ENCODE assay signal across 8 cellular contexts in the genomic region with DNA sequence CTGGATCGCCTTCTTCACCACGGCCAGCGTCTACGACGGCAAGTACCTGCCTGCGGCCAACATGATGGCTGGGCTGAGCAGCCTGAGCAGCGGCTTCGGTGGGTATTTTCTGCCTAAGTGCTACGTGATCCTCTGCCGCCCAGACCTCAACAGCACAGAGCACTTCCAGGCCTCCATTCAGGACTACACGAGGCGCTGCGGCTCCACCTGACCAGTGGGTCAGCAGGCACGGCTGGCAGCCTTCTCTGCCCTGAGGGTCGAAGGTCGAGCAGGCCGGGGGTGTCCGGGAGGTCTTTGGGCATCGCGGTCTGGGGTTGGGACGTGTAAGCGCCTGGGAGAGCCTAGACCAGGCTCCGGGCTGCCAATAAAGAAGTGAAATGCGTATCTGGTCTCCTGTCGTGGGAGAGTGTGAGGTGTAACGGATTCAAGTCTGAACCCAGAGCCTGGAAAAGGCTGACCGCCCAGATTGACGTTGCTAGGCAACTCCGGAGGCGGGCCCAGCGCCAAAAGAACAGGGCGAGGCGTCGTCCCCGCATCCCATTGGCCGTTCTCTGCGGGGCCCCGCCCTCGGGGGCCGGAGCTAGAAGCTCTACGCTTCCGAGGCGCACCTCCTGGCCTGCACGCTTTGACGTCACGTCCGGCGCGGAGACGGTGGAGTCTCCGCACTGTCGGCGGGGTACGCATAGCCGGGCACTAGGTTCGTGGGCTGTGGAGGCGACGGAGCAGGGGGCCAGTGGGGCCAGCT. TPM values are rescaled to one million over a fixed set of nuclear protein-coding genes. Genes with fewer than 3 reads are reported as not detected.
DNase-seq lines count a peak whose midpoint lies in the region; ATAC-seq, FAIRE-seq and TF ChIP-seq lines count a peak whose summit lies in the region.

ZBTB48 (plus strand) TSS at position 621 of the 745 bp plus-strand sequence. CDS start 616 bp downstream, outside the sequence.

- POLR2A ChIA-PET in AG04449 (lab: Yijun Ruan, JAX): interaction anchor here (0.6 to 1.2 kb wide), 7 partner anchors 18 to 33 kb away, joined by 3 to 6 read pairs (median 5); partner anchors contain the start of genes KLHL21 and TAS1R1

- WGBS in small intestine, 3 donors: 14 to 18% (median 14%) methylated on average over 44 to 58 of the region's 58 CpGs

- H3K9me3 ChIP-seq in small intestine (ENCODE audit: control insufficient read depth, low read depth): no peaks in the 10 kb centered on the region

- DNase-seq in AG04449 (ENCODE audit: low read depth, low spot score) (peak; percentile 71), NCI-H2227 treated with DMSO at 0.1 percent for 48 hours (lab: John Stamatoyannopoulos, UW) (peak; percentile 96), bronchial epithelial cell (ENCODE audit: low read depth) (peak; percentile 93), iPS-NIHi11 (ENCODE audit: low spot score) (peak; percentile 100), small intestine (peak; percentile 99)

- TF ChIP-seq CTCF in AG04449 (IDR thresholded peaks at IDR 0.05; ENCODE audit: insufficient read depth, low read length, missing control alignments) (no peak), WI38 (IDR thresholded peaks at IDR 0.05; ENCODE audit: low read depth, low read length) (no peak), bronchial epithelial cell (IDR thresholded peaks at IDR 0.05; ENCODE audit: insufficient read depth, low read length, severe bottlenecking) (no peak)

- ATAC-seq in GM18907 (IDR thresholded peaks at IDR 0.05; ENCODE audit: unreplicated experiment): peak; percentile 94
- peak; percentile 92 for ATAC-seq in HG03159 (IDR thresholded peaks at IDR 0.05; ENCODE audit: unreplicated experiment)

- no peak for FAIRE-seq in bronchial epithelial cell (lab: Jason Lieb, UNC)
- no peak for FAIRE-seq in small intestine (lab: Jason Lieb, UNC)

- H3K4me3 ChIP-seq in AG04449 (ENCODE audit: low read depth, low read length): peak within 1 kb of the TSS; percentile 87
- peak within 1 kb of the TSS; percentile 82 for H3K4me3 ChIP-seq in WI38 (ENCODE audit: low read depth, low read length)
- H3K4me3 ChIP-seq in bronchial epithelial cell (ENCODE audit: low read depth, low read length): peak within 1 kb of the TSS; percentile 88
- H3K4me3 ChIP-seq in small intestine (ENCODE audit: low read depth in 1 of 2, low read length in 2 of 2): peak within 1 kb of the TSS; percentile 72 to 92

- H3K4me1 ChIP-seq in small intestine (ENCODE audit: control insufficient read depth in 2 of 2, insufficient read depth in 1 of 2, low read depth in 1 of 2, low read length in 1 of 2): peaks cover 4 to 10% of the 10 kb centered on the region in 2 donors

- H3K27ac ChIP-seq in small intestine (ENCODE audit: low read depth in 1 of 2, low read length in 1 of 2): peak within 1 kb of the TSS; percentile 66 to 93

- no peaks in the 10 kb centered on the region for H3K27me3 ChIP-seq in bronchial epithelial cell (ENCODE audit: control insufficient read depth, insufficient read depth, low read length)
- H3K27me3 ChIP-seq in small intestine (ENCODE audit: control insufficient read depth in 2 of 2, insufficient read depth in 2 of 2, low read length in 2 of 2): no peaks in the 10 kb centered on the region

- CTCF ChIA-PET in AG04449 (lab: Yijun Ruan, JAX): interaction anchor here (1.2 to 9.5 kb wide), 4 partner anchors 26 to 122 kb away, joined by 3 to 68 read pairs (median 22); partner anchors contain the start of genes DNAJC11, NOL9, PLEKHG5 and TAS1R1

- H3K36me3 ChIP-seq in bronchial epithelial cell (ENCODE audit: control insufficient read depth, insufficient read depth, low read length) (no peaks in the 10 kb centered on the region), small intestine (ENCODE audit: control insufficient read depth in 2 of 2, insufficient read depth in 2 of 2, low read length in 2 of 2) (no peaks in the 10 kb centered on the region)

RNA-seq across cellular contexts. Expression of gene ZBTB48, which starts in this region (rescaled TPM):
- 18.7 and 19.7 TPM in 2 replicates for total RNA-seq in bronchial epithelial cell
- 100 to 1,000 TPM in 2 of 3 donors, 10 to 100 TPM in 1; 19.9 to 164 (median 121) TPM for polyA plus RNA-seq in small intestine

Comparison
In these comparisons a context has a peak if more than half of its experiments do, and no peak if none do; other contexts are left out.
1. Peak in every context shown above with its lines: DNase-seq, ATAC-seq, H3K4me3 ChIP-seq and H3K27ac ChIP-seq.